32 cellular contexts compared by ENCODE assay signal in genomic region chr17:76033139-76033538, GRCh38. TPM values are rescaled to one million over a fixed set of nuclear protein-coding genes. Genes with fewer than 3 reads are reported as not detected.
"Had no signal": no experiment of that assay in that cellular context is flagged by ENCODE, and none has a peak within 500 bp of the region (broad histone marks: within the 10 kb centered on the region; RNA-seq: fewer than 3 reads in every experiment).

No MANE protein-coding gene starts in this region.

- H3K27ac Mint-ChIP-seq: activated CD4-positive, alpha-beta T cell treated with anti-CD3 and anti-CD28 coated beads for 36 hours; activated naive CD4-positive, alpha-beta T cell treated with anti-CD3 and anti-CD28 coated beads for 36 hours; activated naive CD8-positive, alpha-beta T cell treated with anti-CD3 and anti-CD28 coated beads, Interleukin-2, amount 10 ng/mL, durations not matched to agents 7 days and 5 days; activated T-cell treated with anti-CD3 and anti-CD28 coated beads, Interleukin-2, amount 50 U/mL, for 24 hours; naive B cell; stimulated activated memory B cell treated with anti-CD40 and anti-IgM and Interleukin-4, amounts not matched to agents 10 μg/mL and 1 μg/mL and 100 μg/mL, for 72 hours; T-helper 1 cell treated with Interleukin-12 subunit alpha and Interleukin-12 subunit beta and Interleukin-4 antibody, amounts not matched to agents 30 μg/mL and 1 μg/mL, for 36 hours; WTC11 had no signal

- H3K27ac ChIP-seq: breast epithelium, foreskin keratinocyte, lower lobe of right lung, prostate gland, skin epidermis, uterus had no signal

- H3K4me3 Mint-ChIP-seq: activated CD4-positive, alpha-beta T cell treated with anti-CD3 and anti-CD28 coated beads for 36 hours; activated naive CD4-positive, alpha-beta T cell treated with anti-CD3 and anti-CD28 coated beads for 36 hours; activated naive CD8-positive, alpha-beta T cell treated with anti-CD3 and anti-CD28 coated beads, Interleukin-2, amount 10 ng/mL, durations not matched to agents 7 days and 5 days; activated T-cell treated with anti-CD3 and anti-CD28 coated beads, Interleukin-2, amount 50 U/mL, for 24 hours; central memory CD8-positive, alpha-beta T cell; naive B cell; stimulated activated memory B cell treated with anti-CD40 and anti-IgM and Interleukin-4, amounts not matched to agents 10 μg/mL and 1 μg/mL and 100 μg/mL, for 72 hours; T-helper 1 cell treated with Interleukin-12 subunit alpha and Interleukin-12 subunit beta and Interleukin-4 antibody, amounts not matched to agents 30 μg/mL and 1 μg/mL, for 36 hours; WTC11 had no signal

- H3K4me1 ChIP-seq: breast epithelium, foreskin keratinocyte, prostate gland, uterus had no signal

- DNase-seq: activated CD4-positive, alpha-beta T cell treated with anti-CD3 and anti-CD28 coated beads for 36 hours; activated CD4-positive, alpha-beta T cell treated with anti-CD3 and anti-CD28 coated beads, Interleukin-2, amount 50 U/mL, for 4 hours; activated CD8-positive, alpha-beta memory T cell treated with anti-CD3 and anti-CD28 coated beads for 24 hours; activated CD8-positive, alpha-beta memory T cell treated with anti-CD3 and anti-CD28 coated beads, Interleukin-2, amount 50 U/mL, for 4 hours; activated effector memory CD4-positive, alpha-beta T cell treated with Interleukin-2 at 50 U/mL for 16 hours; activated naive CD4-positive, alpha-beta T cell treated with anti-CD3 and anti-CD28 coated beads for 36 hours; activated naive CD8-positive, alpha-beta T cell treated with anti-CD3 and anti-CD28 coated beads, Interleukin-2, amount 10 ng/mL, durations not matched to agents 7 days and 5 days; activated T-cell treated with anti-CD3 and anti-CD28 coated beads, Interleukin-2, amount 50 U/mL, for 24 hours; amniotic stem cell; effector memory CD4-positive, alpha-beta T cell; foreskin keratinocyte; kidney; lower lobe of right lung; mesendoderm; mucosa of descending colon; naive B cell; stomach; T1000; trophoblast cell; uterus had no signal

- H3K27me3 ChIP-seq: breast epithelium, foreskin keratinocyte, stomach, uterus had no signal

- H3K36me3 Mint-ChIP-seq: naive B cell, WTC11 had no signal

- H3K27me3 Mint-ChIP-seq: activated CD4-positive, alpha-beta T cell treated with anti-CD3 and anti-CD28 coated beads for 36 hours; activated naive CD8-positive, alpha-beta T cell treated with anti-CD3 and anti-CD28 coated beads, Interleukin-2, amount 10 ng/mL, durations not matched to agents 7 days and 5 days; activated T-cell treated with anti-CD3 and anti-CD28 coated beads, Interleukin-2, amount 50 U/mL, for 24 hours; central memory CD8-positive, alpha-beta T cell; naive B cell had no signal

- H3K9me3 Mint-ChIP-seq: activated naive CD4-positive, alpha-beta T cell treated with anti-CD3 and anti-CD28 coated beads for 36 hours; activated naive CD8-positive, alpha-beta T cell treated with anti-CD3 and anti-CD28 coated beads, Interleukin-2, amount 10 ng/mL, durations not matched to agents 7 days and 5 days; activated T-cell treated with anti-CD3 and anti-CD28 coated beads, Interleukin-2, amount 50 U/mL, for 24 hours; central memory CD8-positive, alpha-beta T cell; naive B cell; stimulated activated memory B cell treated with anti-CD40 and anti-IgM and Interleukin-4, amounts not matched to agents 10 μg/mL and 1 μg/mL and 100 μg/mL, for 72 hours; T-helper 1 cell treated with Interleukin-12 subunit alpha and Interleukin-12 subunit beta and Interleukin-4 antibody, amounts not matched to agents 30 μg/mL and 1 μg/mL, for 36 hours; WTC11 had no signal

- H3K4me3 ChIP-seq: breast epithelium, lower lobe of right lung, mucosa of descending colon, prostate gland, skin epidermis, stomach, uterus had no signal

- ATAC-seq: activated CD4-positive, alpha-beta T cell treated with anti-CD3 and anti-CD28 coated beads for 36 hours; foreskin keratinocyte; lower lobe of right lung; right cardiac atrium; stimulated activated memory B cell treated with anti-CD40 and anti-IgM and Interleukin-4, amounts not matched to agents 10 μg/mL and 1 μg/mL and 100 μg/mL, for 72 hours; WTC11 had no signal

- H3K36me3 ChIP-seq: breast epithelium, prostate gland, uterus had no signal

- H3K9me3 ChIP-seq: breast epithelium, lower lobe of right lung, mucosa of descending colon, prostate gland, stomach, uterus had no signal

RNA-seq across cellular contexts. Expression of gene EVPL, which starts 6.0 kb away (rescaled TPM):
- total RNA-seq: osteocyte had no signal

RNA-seq across cellular contexts. Expression of gene GALR2, which starts 41.4 kb away (rescaled TPM):
- total RNA-seq: activated naive CD8-positive, alpha-beta T cell treated with anti-CD3 and anti-CD28 coated beads, Interleukin-2, amount 10 ng/mL, durations not matched to agents 7 days and 5 days; breast epithelium; glomerular endothelial cell; kidney; lower lobe of right lung; osteocyte; right cardiac atrium; stomach; temporal lobe; uterus had no signal
- polyA plus RNA-seq: right cardiac atrium had no signal

RNA-seq across cellular contexts. Expression of gene ZACN, which starts 45.8 kb away (rescaled TPM):
- total RNA-seq: activated naive CD8-positive, alpha-beta T cell treated with anti-CD3 and anti-CD28 coated beads, Interleukin-2, amount 10 ng/mL, durations not matched to agents 7 days and 5 days; breast epithelium; dermis microvascular lymphatic vessel endothelial cell; foreskin keratinocyte; glomerular endothelial cell; lower lobe of right lung; osteocyte; prostate gland; right cardiac atrium; stomach; temporal lobe; uterus had no signal
